ENCODE assay signal across 1 cellular context in the genomic region with DNA sequence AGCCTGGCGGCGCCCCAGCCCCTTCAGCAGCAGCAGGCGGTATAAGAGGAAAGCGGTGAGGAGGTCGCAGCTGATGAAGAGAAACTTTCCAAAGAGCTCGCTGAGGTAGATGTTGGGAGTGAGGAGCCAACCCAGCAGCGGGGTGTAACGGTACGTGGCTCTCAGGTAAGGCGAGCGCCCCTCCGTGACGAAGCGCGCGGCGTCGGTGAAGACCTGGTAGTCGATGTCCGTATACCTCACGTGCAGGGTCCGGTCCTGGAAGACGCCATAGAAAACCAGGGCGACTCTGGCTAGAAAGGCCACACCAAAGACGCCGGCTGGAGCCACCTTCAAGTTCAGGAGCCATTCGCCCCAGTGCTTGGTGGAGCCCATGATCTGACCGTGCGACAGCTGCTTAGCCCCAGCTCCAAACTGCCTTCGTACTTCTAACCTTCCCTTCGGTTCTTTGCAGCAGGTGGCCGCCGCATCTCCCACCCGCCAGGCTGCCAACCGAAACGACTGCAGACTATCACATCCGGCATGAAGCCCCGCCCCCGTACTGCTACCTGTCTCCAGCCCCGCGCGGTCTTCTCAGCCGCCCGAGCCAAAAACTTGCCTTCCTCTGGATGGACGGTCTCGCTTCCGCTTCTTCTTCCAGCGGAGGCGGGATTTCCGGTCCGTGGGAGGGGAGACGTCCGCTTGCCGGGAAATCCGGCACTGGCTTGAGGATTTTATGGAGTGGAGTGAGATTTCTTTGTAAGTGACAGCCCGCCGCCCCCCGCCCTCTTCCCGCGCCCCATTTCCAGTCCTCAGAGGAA.
TF ChIP-seq lines count a peak whose summit lies in the region.

A gene (minus strand): TSS at position 623 of the 797 bp plus-strand sequence. CDS start 251 bp downstream, at position 372.

TF ChIP-seq in HCT116, 20 proteins besides CTCF, POLR2A, EP300 and RAD21 (continued from another document):
- TF ChIP-seq, protein P1, sequence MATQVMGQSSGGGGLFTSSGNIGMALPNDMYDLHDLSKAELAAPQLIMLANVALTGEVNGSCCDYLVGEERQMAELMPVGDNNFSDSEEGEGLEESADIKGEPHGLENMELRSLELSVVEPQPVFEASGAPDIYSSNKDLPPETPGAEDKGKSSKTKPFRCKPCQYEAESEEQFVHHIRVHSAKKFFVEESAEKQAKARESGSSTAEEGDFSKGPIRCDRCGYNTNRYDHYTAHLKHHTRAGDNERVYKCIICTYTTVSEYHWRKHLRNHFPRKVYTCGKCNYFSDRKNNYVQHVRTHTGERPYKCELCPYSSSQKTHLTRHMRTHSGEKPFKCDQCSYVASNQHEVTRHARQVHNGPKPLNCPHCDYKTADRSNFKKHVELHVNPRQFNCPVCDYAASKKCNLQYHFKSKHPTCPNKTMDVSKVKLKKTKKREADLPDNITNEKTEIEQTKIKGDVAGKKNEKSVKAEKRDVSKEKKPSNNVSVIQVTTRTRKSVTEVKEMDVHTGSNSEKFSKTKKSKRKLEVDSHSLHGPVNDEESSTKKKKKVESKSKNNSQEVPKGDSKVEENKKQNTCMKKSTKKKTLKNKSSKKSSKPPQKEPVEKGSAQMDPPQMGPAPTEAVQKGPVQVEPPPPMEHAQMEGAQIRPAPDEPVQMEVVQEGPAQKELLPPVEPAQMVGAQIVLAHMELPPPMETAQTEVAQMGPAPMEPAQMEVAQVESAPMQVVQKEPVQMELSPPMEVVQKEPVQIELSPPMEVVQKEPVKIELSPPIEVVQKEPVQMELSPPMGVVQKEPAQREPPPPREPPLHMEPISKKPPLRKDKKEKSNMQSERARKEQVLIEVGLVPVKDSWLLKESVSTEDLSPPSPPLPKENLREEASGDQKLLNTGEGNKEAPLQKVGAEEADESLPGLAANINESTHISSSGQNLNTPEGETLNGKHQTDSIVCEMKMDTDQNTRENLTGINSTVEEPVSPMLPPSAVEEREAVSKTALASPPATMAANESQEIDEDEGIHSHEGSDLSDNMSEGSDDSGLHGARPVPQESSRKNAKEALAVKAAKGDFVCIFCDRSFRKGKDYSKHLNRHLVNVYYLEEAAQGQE (IDR thresholded peaks at IDR 0.05; ENCODE audit: low read depth), result no peak
- TF ChIP-seq EGR1 (IDR thresholded peaks at IDR 0.05; ENCODE audit: low read depth) (peak; percentile 89), YY1 (IDR thresholded peaks at IDR 0.05; ENCODE audit: extremely low read depth, insufficient replicate concordance, low read depth, low read length) (peak; percentile 85), EZH2phosphoT487 (IDR thresholded peaks at IDR 0.05; ENCODE audit: borderline replicate concordance) (no peak), SIN3A (IDR thresholded peaks at IDR 0.05; ENCODE audit: low read depth) (peak; percentile 69), JUND (IDR thresholded peaks at IDR 0.05) (peak; percentile 64; the same call in 1 of the 2 replicates), FOSL1 (IDR thresholded peaks at IDR 0.05; ENCODE audit: low read depth) (no peak), EZH2 (IDR thresholded peaks at IDR 0.05) (no peak), SRF (IDR thresholded peaks at IDR 0.05; ENCODE audit: low read depth) (no peak)
- TF ChIP-seq, protein P2, sequence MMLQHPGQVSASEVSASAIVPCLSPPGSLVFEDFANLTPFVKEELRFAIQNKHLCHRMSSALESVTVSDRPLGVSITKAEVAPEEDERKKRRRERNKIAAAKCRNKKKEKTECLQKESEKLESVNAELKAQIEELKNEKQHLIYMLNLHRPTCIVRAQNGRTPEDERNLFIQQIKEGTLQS (IDR thresholded peaks at IDR 0.05), result no peak
